Comparison of ENCODE assay signal across 16 cellular contexts in the genomic region with DNA sequence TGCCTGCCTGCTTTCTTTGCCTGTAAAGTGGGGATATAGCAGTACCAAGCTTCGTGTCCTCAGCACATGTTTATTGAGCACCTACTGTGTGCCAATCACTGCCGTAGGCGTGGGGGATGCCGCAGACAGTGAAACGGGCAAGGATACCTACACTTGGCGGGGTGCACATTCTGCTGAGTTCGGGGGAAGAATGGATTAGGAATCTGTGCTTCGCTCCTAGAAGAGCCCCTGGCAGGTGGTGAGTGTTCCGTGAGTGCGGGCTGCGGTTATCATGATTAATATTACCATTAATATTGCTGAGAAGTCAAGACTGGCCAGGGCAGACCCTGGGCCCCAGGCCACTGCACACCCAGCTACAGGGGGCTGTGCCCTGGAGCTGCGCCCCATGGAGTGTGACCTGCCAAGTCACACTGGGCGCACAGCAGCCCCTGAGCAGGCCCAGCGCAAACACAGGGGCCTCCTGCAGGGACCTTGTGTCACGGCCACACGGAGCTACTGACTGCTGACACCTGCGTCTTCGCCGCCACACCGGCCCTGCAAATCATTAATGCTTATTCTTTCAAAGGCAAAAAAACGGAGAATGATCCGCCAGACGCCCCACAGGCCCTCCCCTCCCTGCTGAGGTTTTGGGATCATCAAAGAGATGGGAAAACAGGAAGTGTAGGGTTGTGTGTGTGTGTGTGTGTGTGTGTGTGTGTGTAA.
A peak's percentile ranks its signal among the peaks of the same experiment; 100 is the strongest.
DNase-seq lines count a peak whose midpoint lies in the region; ATAC-seq and TF ChIP-seq lines count a peak whose summit lies in the region.
"Had no signal": no experiment of that assay in that cellular context is flagged by ENCODE, and none has a peak within 500 bp of the region (broad histone marks: within the 10 kb centered on the region; RNA-seq: fewer than 3 reads in every experiment).

No MANE protein-coding gene starts in this region.

- H3K4me1 Mint-ChIP-seq in activated naive CD8-positive, alpha-beta T cell treated with anti-CD3 and anti-CD28 coated beads, Interleukin-2, amount 10 ng/mL, durations not matched to agents 7 days and 5 days, result peaks cover 4% of the 10 kb centered on the region
- H3K4me1 Mint-ChIP-seq in activated naive CD8-positive, alpha-beta T cell treated with anti-CD3 and anti-CD28 coated beads, Interleukin-2, amount 50 U/mL, for 24 hours, result peaks cover 4% of the 10 kb centered on the region
- H3K4me1 Mint-ChIP-seq in naive thymus-derived CD4-positive, alpha-beta T cell, result peaks cover 0 to 2% (median 0%) of the 10 kb centered on the region in 7 donors
- peaks cover 15% of the 10 kb centered on the region for H3K4me1 Mint-ChIP-seq in endothelial cell (ENCODE audit: unreplicated experiment)
- H3K4me1 Mint-ChIP-seq: activated naive CD4-positive, alpha-beta T cell treated with anti-CD3 and anti-CD28 coated beads, Interleukin-2, amount 50 U/mL, for 24 hours; T-cell had no signal

- H3K27ac Mint-ChIP-seq in activated naive CD8-positive, alpha-beta T cell treated with anti-CD3 and anti-CD28 coated beads, Interleukin-2, amount 10 ng/mL, durations not matched to agents 7 days and 5 days, result no peak overlapping the region
- no peak overlapping the region for H3K27ac Mint-ChIP-seq in activated naive CD8-positive, alpha-beta T cell treated with anti-CD3 and anti-CD28 coated beads, Interleukin-2, amount 50 U/mL, for 24 hours
- H3K27ac Mint-ChIP-seq in naive thymus-derived CD4-positive, alpha-beta T cell, result no peak overlapping the region
- H3K27ac Mint-ChIP-seq in endothelial cell (ENCODE audit: unreplicated experiment), result no peak overlapping the region
- H3K27ac Mint-ChIP-seq: activated naive CD4-positive, alpha-beta T cell treated with anti-CD3 and anti-CD28 coated beads, Interleukin-2, amount 50 U/mL, for 24 hours; T-cell had no signal

- no peaks in the 10 kb centered on the region for H3K36me3 Mint-ChIP-seq in activated naive CD8-positive, alpha-beta T cell treated with anti-CD3 and anti-CD28 coated beads, Interleukin-2, amount 10 ng/mL, durations not matched to agents 7 days and 5 days
- no peaks in the 10 kb centered on the region for H3K36me3 Mint-ChIP-seq in activated naive CD8-positive, alpha-beta T cell treated with anti-CD3 and anti-CD28 coated beads, Interleukin-2, amount 50 U/mL, for 24 hours (ENCODE audit: low read depth)
- H3K36me3 Mint-ChIP-seq in naive thymus-derived CD4-positive, alpha-beta T cell, result no peaks in the 10 kb centered on the region
- H3K36me3 Mint-ChIP-seq in endothelial cell (ENCODE audit: low read depth, unreplicated experiment), result no peaks in the 10 kb centered on the region
- H3K36me3 Mint-ChIP-seq: activated naive CD4-positive, alpha-beta T cell treated with anti-CD3 and anti-CD28 coated beads, Interleukin-2, amount 50 U/mL, for 24 hours; T-cell had no signal

- CTCF ChIA-PET in naive thymus-derived CD4-positive, alpha-beta T cell (lab: Charles Lee), result interaction anchor here (0.5 kb wide), 2 partner anchors 25 to 169 kb away, joined by 3 read pairs; no protein-coding TSS in a partner anchor

- H3K9me3 ChIP-seq in tibial artery, result no peaks in the 10 kb centered on the region
- H3K9me3 ChIP-seq in naive thymus-derived CD4-positive, alpha-beta T cell (ENCODE audit: control insufficient read depth in 2 of 3, low read length in 3 of 3), result no peaks in the 10 kb centered on the region
- H3K9me3 ChIP-seq: psoas muscle had no signal

- H3K36me3 ChIP-seq in tibial artery, result no peaks in the 10 kb centered on the region
- H3K36me3 ChIP-seq in naive thymus-derived CD4-positive, alpha-beta T cell (ENCODE audit: control insufficient read depth in 2 of 3, insufficient read depth in 3 of 3, low read length in 3 of 3), result no peaks in the 10 kb centered on the region

- no peaks in the 10 kb centered on the region for H3K9me3 Mint-ChIP-seq in activated naive CD8-positive, alpha-beta T cell treated with anti-CD3 and anti-CD28 coated beads, Interleukin-2, amount 10 ng/mL, durations not matched to agents 7 days and 5 days
- H3K9me3 Mint-ChIP-seq in activated naive CD8-positive, alpha-beta T cell treated with anti-CD3 and anti-CD28 coated beads, Interleukin-2, amount 50 U/mL, for 24 hours, result no peaks in the 10 kb centered on the region
- H3K9me3 Mint-ChIP-seq in naive thymus-derived CD4-positive, alpha-beta T cell, result no peaks in the 10 kb centered on the region
- no peaks in the 10 kb centered on the region for H3K9me3 Mint-ChIP-seq in endothelial cell (ENCODE audit: unreplicated experiment)
- H3K9me3 Mint-ChIP-seq: activated naive CD4-positive, alpha-beta T cell treated with anti-CD3 and anti-CD28 coated beads, Interleukin-2, amount 50 U/mL, for 24 hours; T-cell had no signal

- POLR2A ChIA-PET in activated naive CD8-positive, alpha-beta T cell treated with anti-CD3 and anti-CD28 coated beads, Interleukin-2, amount 10 ng/mL, durations not matched to agents 7 days and 5 days (lab: Charles Lee), result interaction anchor here (0.7 kb wide), 1 partner anchor 229 kb away, joined by 4 read pairs; no protein-coding TSS in a partner anchor
- POLR2A ChIA-PET in naive thymus-derived CD4-positive, alpha-beta T cell (lab: Charles Lee), result no interaction called here

- peak; percentile 28 for DNase-seq in activated naive CD8-positive, alpha-beta T cell treated with anti-CD3 and anti-CD28 coated beads, Interleukin-2, amount 10 ng/mL, durations not matched to agents 7 days and 5 days
- DNase-seq in activated naive CD8-positive, alpha-beta T cell treated with anti-CD3 and anti-CD28 coated beads, Interleukin-2, amount 50 U/mL, for 24 hours, result no peak
- peak; percentile 71 for DNase-seq in NCI-H69 (lab: John Stamatoyannopoulos, UW)
- DNase-seq in left kidney (ENCODE audit: low read depth, low spot score), result peak; percentile 63
- DNase-seq in tibial artery, result peak; percentile 15 to 56
- DNase-seq in naive thymus-derived CD4-positive, alpha-beta T cell, result no peak
- DNase-seq in endothelial cell (ENCODE audit: low spot score), result no peak
- DNase-seq: effector memory CD4-positive, alpha-beta T cell; Karpas-422; NCI-H1694; NCI-H526 had no signal

- H3K4me3 ChIP-seq in tibial artery, result no peak overlapping the region
- no peak overlapping the region for H3K4me3 ChIP-seq in naive thymus-derived CD4-positive, alpha-beta T cell (ENCODE audit: low read length)
- H3K4me3 ChIP-seq: psoas muscle had no signal

- H3K27me3 ChIP-seq in tibial artery, result no peaks in the 10 kb centered on the region
- no peaks in the 10 kb centered on the region for H3K27me3 ChIP-seq in naive thymus-derived CD4-positive, alpha-beta T cell (ENCODE audit: control insufficient read depth in 2 of 2, insufficient read depth in 2 of 2, low read length in 2 of 2)

- H3K27ac ChIP-seq in tibial artery, result no peak overlapping the region
- H3K27ac ChIP-seq in naive thymus-derived CD4-positive, alpha-beta T cell (ENCODE audit: low read depth, low read length), result no peak overlapping the region
- H3K27ac ChIP-seq: HL-60, psoas muscle had no signal

- no peaks in the 10 kb centered on the region for H3K27me3 Mint-ChIP-seq in activated naive CD8-positive, alpha-beta T cell treated with anti-CD3 and anti-CD28 coated beads, Interleukin-2, amount 10 ng/mL, durations not matched to agents 7 days and 5 days
- no peaks in the 10 kb centered on the region for H3K27me3 Mint-ChIP-seq in activated naive CD8-positive, alpha-beta T cell treated with anti-CD3 and anti-CD28 coated beads, Interleukin-2, amount 50 U/mL, for 24 hours
- no peaks in the 10 kb centered on the region for H3K27me3 Mint-ChIP-seq in naive thymus-derived CD4-positive, alpha-beta T cell
- H3K27me3 Mint-ChIP-seq in endothelial cell (ENCODE audit: unreplicated experiment), result peaks cover 6% of the 10 kb centered on the region
- H3K27me3 Mint-ChIP-seq: activated naive CD4-positive, alpha-beta T cell treated with anti-CD3 and anti-CD28 coated beads, Interleukin-2, amount 50 U/mL, for 24 hours; T-cell had no signal

- no peak for ATAC-seq in activated naive CD8-positive, alpha-beta T cell treated with anti-CD3 and anti-CD28 coated beads, Interleukin-2, amount 10 ng/mL, durations not matched to agents 7 days and 5 days (ENCODE audit: low read depth)
- ATAC-seq in activated naive CD8-positive, alpha-beta T cell treated with anti-CD3 and anti-CD28 coated beads, Interleukin-2, amount 50 U/mL, for 24 hours, result no peak
- no peak for ATAC-seq in naive thymus-derived CD4-positive, alpha-beta T cell
- ATAC-seq in GM18873 (IDR thresholded peaks at IDR 0.05; ENCODE audit: low FRiP score, unreplicated experiment), result no peak
- ATAC-seq: psoas muscle, T-cell had no signal

- no peak overlapping the region for H3K4me3 Mint-ChIP-seq in activated naive CD8-positive, alpha-beta T cell treated with anti-CD3 and anti-CD28 coated beads, Interleukin-2, amount 10 ng/mL, durations not matched to agents 7 days and 5 days
- H3K4me3 Mint-ChIP-seq in activated naive CD8-positive, alpha-beta T cell treated with anti-CD3 and anti-CD28 coated beads, Interleukin-2, amount 50 U/mL, for 24 hours, result no peak overlapping the region
- H3K4me3 Mint-ChIP-seq in naive thymus-derived CD4-positive, alpha-beta T cell, result no peak overlapping the region
- H3K4me3 Mint-ChIP-seq in endothelial cell (ENCODE audit: unreplicated experiment), result no peak overlapping the region
- H3K4me3 Mint-ChIP-seq: activated naive CD4-positive, alpha-beta T cell treated with anti-CD3 and anti-CD28 coated beads, Interleukin-2, amount 50 U/mL, for 24 hours; T-cell had no signal

- intact Hi-C loops in tibial artery (cut with DNase I; ENCODE audit: low total_unique reads), result loop anchor here (10.0 kb wide), 1 partner anchor 215 kb away; a partner anchor contains a TSS
- intact Hi-C loops in naive thymus-derived CD4-positive, alpha-beta T cell (cut with micrococcal nuclease), result no loop called here

- TF ChIP-seq CTCF in tibial artery (IDR thresholded peaks at IDR 0.05), result no peak
- no peak for TF ChIP-seq CTCF in endothelial cell (IDR thresholded peaks at IDR 0.05; ENCODE audit: unreplicated experiment)

- peaks cover 0 to 29% (median 25%) of the 10 kb centered on the region in 4 donors for H3K4me1 ChIP-seq in tibial artery
- H3K4me1 ChIP-seq in naive thymus-derived CD4-positive, alpha-beta T cell (ENCODE audit: control insufficient read depth in 2 of 2, insufficient read depth in 2 of 2, low read length in 2 of 2), result no peaks in the 10 kb centered on the region

Comparison
In these comparisons a context has a peak if more than half of its experiments do, and no peak if none do; other contexts are left out.
1. DNase-seq: peak in activated naive CD8-positive, alpha-beta T cell treated with anti-CD3 and anti-CD28 coated beads, Interleukin-2, amount 10 ng/mL, durations not matched to agents 7 days and 5 days (single experiment), NCI-H69 (single experiment), left kidney (single experiment) and tibial artery (2 of 2); none in activated naive CD8-positive, alpha-beta T cell treated with anti-CD3 and anti-CD28 coated beads, Interleukin-2, amount 50 U/mL, for 24 hours (single experiment), naive thymus-derived CD4-positive, alpha-beta T cell (0 of 9) and endothelial cell (single experiment).